9 cellular contexts compared by ENCODE assay signal in the genomic region with DNA sequence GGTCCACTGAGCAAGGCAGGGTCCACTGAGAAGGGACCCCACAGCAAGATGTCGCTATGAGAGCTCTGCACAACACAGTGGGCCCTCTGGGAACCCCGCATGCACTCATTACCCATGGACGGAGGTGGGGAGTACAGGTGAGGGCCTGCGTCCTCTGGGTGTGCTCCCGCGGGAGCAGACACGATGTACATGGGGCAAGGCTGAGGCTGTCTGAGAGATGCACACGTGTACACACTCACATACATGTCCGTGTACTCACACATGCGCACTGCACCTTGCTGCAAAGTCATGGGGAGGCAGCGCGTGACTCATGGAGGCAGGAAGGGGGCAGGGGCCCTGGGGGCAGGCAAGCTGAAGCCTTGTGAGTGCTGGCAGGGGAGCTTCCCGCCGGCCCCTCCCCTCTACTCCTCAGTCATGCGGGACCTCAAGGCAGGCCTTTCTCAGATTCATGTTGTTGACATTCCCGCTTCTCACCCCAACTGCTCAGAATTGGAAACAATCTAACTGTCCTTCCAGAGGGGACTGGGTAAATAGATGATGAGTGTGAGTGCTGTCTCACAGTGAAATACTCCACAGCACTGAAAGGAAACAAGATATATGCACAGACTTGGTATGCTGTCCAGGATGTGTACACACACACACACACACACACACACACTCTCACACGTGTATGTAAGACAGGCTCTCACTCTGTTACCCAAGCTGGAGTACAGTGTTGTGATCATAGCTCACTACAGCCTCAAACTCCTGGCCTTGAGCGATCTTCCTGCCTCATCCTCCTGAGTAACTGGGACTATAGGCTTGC. TPM values are rescaled to one million over a fixed set of nuclear protein-coding genes. Genes with fewer than 3 reads are reported as not detected.
DNase-seq lines count a peak whose midpoint lies in the region; ATAC-seq, FAIRE-seq and TF ChIP-seq lines count a peak whose summit lies in the region.
"Had no signal": no experiment of that assay in that cellular context is flagged by ENCODE, and none has a peak within 500 bp of the region (broad histone marks: within the 10 kb centered on the region; RNA-seq: fewer than 3 reads in every experiment).

No MANE protein-coding gene starts in this region.

- H3K4me3 ChIP-seq in fibroblast of mammary gland (ENCODE audit: control insufficient read depth, low read depth, low read length) (no peak overlapping the region), smooth muscle cell (no peak overlapping the region), WERI-Rb-1 (ENCODE audit: low read depth, low read length) (no peak overlapping the region)
- H3K4me3 ChIP-seq: gastroesophageal sphincter had no signal

- H3K27ac ChIP-seq in smooth muscle cell (ENCODE audit: low read depth), result peak overlapping the region; percentile 92
- H3K27ac ChIP-seq in WERI-Rb-1, result no peak overlapping the region
- H3K27ac ChIP-seq: gastroesophageal sphincter had no signal

- peaks cover 8% of the 10 kb centered on the region for H3F3A ChIP-seq in smooth muscle cell (ENCODE audit: low read depth)

- FAIRE-seq in RCC 7860 (lab: Jason Lieb, UNC), result peak; percentile 85

- H4K20me1 ChIP-seq in smooth muscle cell (ENCODE audit: low read depth), result no peaks in the 10 kb centered on the region

- H3K4me1 ChIP-seq in smooth muscle cell (ENCODE audit: low read depth), result peaks cover 15% of the 10 kb centered on the region

- H2AFZ ChIP-seq in smooth muscle cell (ENCODE audit: low read depth), result peak overlapping the region; percentile 26

- H3K9me3 ChIP-seq in smooth muscle cell (replicated peaks; ENCODE audit: low read depth) (no peaks in the 10 kb centered on the region), WERI-Rb-1 (ENCODE audit: severe bottlenecking) (no peaks in the 10 kb centered on the region)
- H3K9me3 ChIP-seq: gastroesophageal sphincter had no signal

- H3K36me3 ChIP-seq in smooth muscle cell (ENCODE audit: low read depth) (no peaks in the 10 kb centered on the region), WERI-Rb-1 (no peaks in the 10 kb centered on the region)
- H3K36me3 ChIP-seq: gastroesophageal sphincter had no signal

- TF ChIP-seq CTCF in fibroblast of mammary gland (conservative IDR thresholded peaks at IDR 0.05; ENCODE audit: control insufficient read depth, insufficient read depth, low read depth, low read length) (no peak), smooth muscle cell (IDR thresholded peaks at IDR 0.05; ENCODE audit: borderline replicate concordance, insufficient read depth, poor library complexity, severe bottlenecking) (no peak), WERI-Rb-1 (IDR thresholded peaks at IDR 0.05; ENCODE audit: low read depth, low read length) (no peak)

- H3K79me2 ChIP-seq in smooth muscle cell (ENCODE audit: low read depth), result no peaks in the 10 kb centered on the region

- peak; percentile 10 for DNase-seq in NCI-H2171 treated with DMSO at 0.1 percent for 48 hours (lab: John Stamatoyannopoulos, UW)
- DNase-seq in NCI-H2171 (lab: John Stamatoyannopoulos, UW), result no peak
- peak; percentile 95 for DNase-seq in RCC 7860 (ENCODE audit: low spot score)
- peak; percentile 39 for DNase-seq in fibroblast of mammary gland (ENCODE audit: low read depth)
- peak; percentile 30 for DNase-seq in smooth muscle cell (lab: John Stamatoyannopoulos, UW; ENCODE audit: unreplicated experiment)
- no peak for DNase-seq in WERI-Rb-1

- peaks cover 8% of the 10 kb centered on the region for H3K27me3 ChIP-seq in smooth muscle cell (ENCODE audit: low read depth)
- H3K27me3 ChIP-seq in WERI-Rb-1 (ENCODE audit: insufficient read depth, low read depth, severe bottlenecking), result no peaks in the 10 kb centered on the region

- WGBS in smooth muscle cell (ENCODE audit: low lambda C conversion rate), result 37% methylated on average over 18 of the region's 18 CpGs

- H3K4me2 ChIP-seq in smooth muscle cell, result peak overlapping the region; percentile 81

- H3K9ac ChIP-seq in smooth muscle cell (ENCODE audit: low read depth), result peak overlapping the region; percentile 69

- no peak for ATAC-seq in GM21786 (IDR thresholded peaks at IDR 0.05; ENCODE audit: unreplicated experiment)
- no peak for ATAC-seq in HG02840 (IDR thresholded peaks at IDR 0.05; ENCODE audit: low FRiP score, unreplicated experiment)
- ATAC-seq: gastroesophageal sphincter had no signal

RNA-seq across cellular contexts. Expression of a gene that starts 40.0 kb away (rescaled TPM):
- not detected in 2 replicates for total RNA-seq in smooth muscle cell
- polyA plus RNA-seq in smooth muscle cell, result not detected in 2 replicates

Comparison
In these comparisons a context has a peak if more than half of its experiments do, and no peak if none do; other contexts are left out.
1. DNase-seq: peak in NCI-H2171 treated with DMSO at 0.1 percent for 48 hours (single experiment), RCC 7860 (single experiment), fibroblast of mammary gland (single experiment) and smooth muscle cell (single experiment); none in NCI-H2171 (single experiment) and WERI-Rb-1 (single experiment).